ENCODE assay signal across 23 cellular contexts in the genomic region with DNA sequence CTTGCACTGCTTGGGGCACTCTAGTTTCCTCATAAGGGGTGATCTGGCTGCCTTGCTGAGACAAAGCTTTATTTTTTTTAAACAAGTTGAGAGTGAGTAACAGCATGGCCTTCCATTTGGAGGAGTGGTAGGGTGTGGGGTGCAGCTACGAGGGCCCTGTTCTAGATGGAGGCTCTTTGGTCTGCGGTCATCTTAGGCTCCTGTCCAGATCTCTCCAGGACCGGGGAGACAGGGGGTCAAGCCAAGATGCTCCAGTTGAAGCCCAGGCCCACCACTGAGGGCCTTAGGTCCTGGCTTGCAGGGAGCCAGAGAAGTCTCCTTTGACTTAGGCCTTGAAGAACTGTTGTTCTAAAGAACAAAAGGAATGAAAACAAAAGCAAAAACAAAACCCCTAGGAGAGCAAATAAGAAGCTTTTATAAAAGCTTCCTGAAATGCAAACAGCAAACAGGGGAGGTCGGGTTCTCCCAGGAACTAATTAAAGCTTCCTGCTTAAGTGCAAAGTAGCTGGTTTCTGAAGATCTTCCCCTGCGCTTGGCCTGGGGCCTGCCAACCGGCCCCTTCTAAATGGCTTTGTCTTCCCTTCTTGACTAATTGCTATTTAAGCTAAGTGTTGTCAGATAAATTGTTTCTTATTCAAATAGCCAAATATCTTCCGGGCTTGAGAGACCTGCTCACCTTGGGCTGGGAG.
"Had no signal": no experiment of that assay in that cellular context is flagged by ENCODE, and none has a peak within 500 bp of the region (broad histone marks: within the 10 kb centered on the region; RNA-seq: fewer than 3 reads in every experiment).

No MANE protein-coding gene starts in this region.

- H3K27ac ChIP-seq: dorsolateral prefrontal cortex, epithelial cell of prostate, esophagus muscularis mucosa, gastrocnemius medialis, heart right ventricle, psoas muscle, thoracic aorta, transverse colon had no signal

- H3K4me3 Mint-ChIP-seq: natural killer cell treated with Interleukin-12 subunit alpha and Interleukin-12 subunit beta and Interleukin-15 and Interleukin-18, amount 100 ng/mL, for 72 hours; stimulated activated naive B cell treated with anti-CD40 and anti-IgM and Interleukin-4, amounts not matched to agents 10 μg/mL and 1 μg/mL and 100 μg/mL, for 72 hours; stimulated activated naive CD8-positive, alpha-beta T cell treated with anti-CD3 and anti-CD28 coated beads, Interleukin-15, amount 100 ng/mL, for 72 hours had no signal

- H3K27me3 ChIP-seq: gastrocnemius medialis, heart right ventricle, transverse colon had no signal

- DNase-seq: cortex of kidney; dorsolateral prefrontal cortex; effector memory CD4-positive, alpha-beta T cell; gastrocnemius medialis; heart right ventricle; hypothalamus; left ventricle myocardium superior; mesenchymal stem cell; midbrain; psoas muscle; retina; stimulated activated CD4-positive, alpha-beta T cell treated with anti-CD3 and anti-CD28 coated beads, Interleukin-2, amount 100 ng/mL, for 24 hours; stimulated activated CD4-positive, alpha-beta T cell treated with anti-CD3 and anti-CD28 coated beads, Interleukin-4, amount 100 ng/mL, for 4 hours; stimulated activated naive B cell treated with anti-CD40 and anti-IgM and Interleukin-4, amounts not matched to agents 10 μg/mL and 1 μg/mL and 100 μg/mL, for 72 hours; stimulated activated naive CD8-positive, alpha-beta T cell treated with anti-CD3 and anti-CD28 coated beads, Interleukin-15, amount 100 ng/mL, for 72 hours; substantia nigra; transverse colon had no signal

- H3K36me3 ChIP-seq: esophagus muscularis mucosa, gastrocnemius medialis, heart right ventricle, thoracic aorta, transverse colon had no signal

- H3K9me3 ChIP-seq: gastrocnemius medialis had no signal

- ATAC-seq: gastrocnemius medialis; heart right ventricle; left ventricle myocardium superior; natural killer cell treated with Interleukin-12 subunit alpha and Interleukin-12 subunit beta and Interleukin-15 and Interleukin-18, amount 100 ng/mL, for 72 hours; psoas muscle; sciatic nerve; stimulated activated naive B cell treated with anti-CD40 and anti-IgM and Interleukin-4, amounts not matched to agents 10 μg/mL and 1 μg/mL and 100 μg/mL, for 72 hours; stimulated activated naive CD8-positive, alpha-beta T cell treated with anti-CD3 and anti-CD28 coated beads, Interleukin-15, amount 100 ng/mL, for 72 hours had no signal

- H3K4me3 ChIP-seq: dorsolateral prefrontal cortex, esophagus muscularis mucosa, gastrocnemius medialis, heart right ventricle, lung, psoas muscle, thoracic aorta, transverse colon had no signal

- H3K27ac Mint-ChIP-seq: natural killer cell treated with Interleukin-12 subunit alpha and Interleukin-12 subunit beta and Interleukin-15 and Interleukin-18, amount 100 ng/mL, for 72 hours; stimulated activated naive B cell treated with anti-CD40 and anti-IgM and Interleukin-4, amounts not matched to agents 10 μg/mL and 1 μg/mL and 100 μg/mL, for 72 hours; stimulated activated naive CD8-positive, alpha-beta T cell treated with anti-CD3 and anti-CD28 coated beads, Interleukin-15, amount 100 ng/mL, for 72 hours had no signal

- H3K4me1 ChIP-seq: esophagus muscularis mucosa, gastrocnemius medialis, heart right ventricle, psoas muscle, transverse colon had no signal

- H3K4me1 Mint-ChIP-seq: stimulated activated naive B cell treated with anti-CD40 and anti-IgM and Interleukin-4, amounts not matched to agents 10 μg/mL and 1 μg/mL and 100 μg/mL, for 72 hours; stimulated activated naive CD8-positive, alpha-beta T cell treated with anti-CD3 and anti-CD28 coated beads, Interleukin-15, amount 100 ng/mL, for 72 hours had no signal
